25 cellular contexts compared by ENCODE assay signal in genomic region chr7:45024126-45024744, GRCh38. TPM values are rescaled to one million over a fixed set of nuclear protein-coding genes. Genes with fewer than 3 reads are reported as not detected.
DNase-seq lines count a peak whose midpoint lies in the region; ATAC-seq, FAIRE-seq and TF ChIP-seq lines count a peak whose summit lies in the region.
"Had no signal": no experiment of that assay in that cellular context is flagged by ENCODE, and none has a peak within 500 bp of the region (broad histone marks: within the 10 kb centered on the region; RNA-seq: fewer than 3 reads in every experiment).

No MANE protein-coding gene starts in this region.

- DNase-seq in activated T-cell treated with anti-CD3 and anti-CD28 coated beads, Interleukin-2, amount 50 U/mL, for 72 hours: no peak
- no peak for DNase-seq in activated T-cell treated with anti-CD3 and anti-CD28 coated beads for 4 hours
- no peak for DNase-seq in WTC11 (ENCODE audit: low spot score)
- DNase-seq in keratinocyte (ENCODE audit: low read depth, low spot score): no peak
- DNase-seq in NCI-H82 treated with DMSO at 0.1 percent for 48 hours (lab: John Stamatoyannopoulos, UW; ENCODE audit: unreplicated experiment): no peak
- DNase-seq in mucosa of descending colon: no peak
- DNase-seq: C1 segment of cervical spinal cord; Calu3; cerebellar nuclear complex; dorsolateral prefrontal cortex; islet precursor cell; MG63; NCI-H1105 treated with DMSO at 0.1 percent for 48 hours; NCI-H2029; NCI-H526; right cardiac atrium; stimulated activated CD4-positive, alpha-beta T cell treated with anti-CD3 and anti-CD28 coated beads, Interleukin-2, amount 100 ng/mL, for 48 hours had no signal

- H3K4me3 Mint-ChIP-seq in activated T-cell treated with anti-CD3 and anti-CD28 coated beads, Interleukin-2, amount 50 U/mL, for 72 hours: peak overlapping the region in 1 of 2 donors; percentile 25
- H3K4me3 Mint-ChIP-seq in WTC11: no peak overlapping the region
- H3K4me3 Mint-ChIP-seq: neural crest cell had no signal

- H3K4me1 ChIP-seq in DOHH2 (ENCODE audit: control insufficient read depth, low read length) (peaks cover 98% of the 10 kb centered on the region), keratinocyte (ENCODE audit: control insufficient read depth, extremely low read depth, insufficient read depth, low read length) (peaks cover 51% of the 10 kb centered on the region), mucosa of descending colon (ENCODE audit: low read depth) (no peaks in the 10 kb centered on the region)
- H3K4me1 ChIP-seq: HAP-1 had no signal

- H3K4me1 Mint-ChIP-seq in activated T-cell treated with anti-CD3 and anti-CD28 coated beads, Interleukin-2, amount 50 U/mL, for 72 hours (ENCODE audit: low read depth): peaks cover 90% of the 10 kb centered on the region
- H3K4me1 Mint-ChIP-seq in WTC11: 0 out of 2 replicates have a peak, but pooled peaks cover 3% of the 10 kb centered on the region

- POLR2A ChIA-PET in WTC11 (lab: Charles Lee): no interaction called here

- H3K36me3 Mint-ChIP-seq in activated T-cell treated with anti-CD3 and anti-CD28 coated beads, Interleukin-2, amount 50 U/mL, for 72 hours (ENCODE audit: insufficient read depth in 2 of 2): peaks cover 18 to 35% of the 10 kb centered on the region in 2 donors
- peaks cover 19% of the 10 kb centered on the region for H3K36me3 Mint-ChIP-seq in WTC11

- no peak overlapping the region for H2AFZ ChIP-seq in keratinocyte (ENCODE audit: control insufficient read depth, low read length)

- H3K27ac ChIP-seq in DOHH2 (ENCODE audit: low read depth, low read length): peak overlapping the region; percentile 92
- H3K27ac ChIP-seq in keratinocyte (ENCODE audit: control insufficient read depth, insufficient read depth, low read length): peak overlapping the region; percentile 33
- H3K27ac ChIP-seq: dorsolateral prefrontal cortex, suprapubic skin had no signal

- ATAC-seq in activated T-cell treated with anti-CD3 and anti-CD28 coated beads, Interleukin-2, amount 50 U/mL, for 72 hours (replicated peaks in 1 of 2): no peak
- ATAC-seq in WTC11 (no peak), esophagus mucosa (no peak), mucosa of descending colon (no peak)
- ATAC-seq: activated CD4-positive, CD25-positive, alpha-beta regulatory T cell treated with anti-CD3 and anti-CD28 coated beads, Interleukin-2, amount 50 U/mL, for 24 hours; activated T-helper 17 cell treated with anti-CD3 and anti-CD28 coated beads, Interleukin-2, amount 50 U/mL, for 72 hours; right cardiac atrium had no signal

- H3K9me3 ChIP-seq in DOHH2 (ENCODE audit: control insufficient read depth, insufficient read depth, low read length) (peaks cover 4% of the 10 kb centered on the region; the same call in 1 of the 2 replicates), keratinocyte (ENCODE audit: control insufficient read depth, low read depth, low read length) (no peaks in the 10 kb centered on the region), mucosa of descending colon (no peaks in the 10 kb centered on the region)
- H3K9me3 ChIP-seq: HAP-1, MG63, suprapubic skin had no signal

- no peaks in the 10 kb centered on the region for H3K9me3 Mint-ChIP-seq in activated T-cell treated with anti-CD3 and anti-CD28 coated beads, Interleukin-2, amount 50 U/mL, for 72 hours
- peaks cover 12% of the 10 kb centered on the region for H3K9me3 Mint-ChIP-seq in WTC11
- H3K9me3 Mint-ChIP-seq: neural crest cell had no signal

- H4K20me1 ChIP-seq in DOHH2 (ENCODE audit: control insufficient read depth, insufficient read depth, low read depth, low read length): peaks cover 18% of the 10 kb centered on the region
- peaks cover 2% of the 10 kb centered on the region for H4K20me1 ChIP-seq in keratinocyte (ENCODE audit: control insufficient read depth, extremely low read depth, insufficient read depth, low read length)

- 0 out of 2 replicates have a peak overlapping the region, but pooled peaks have one; percentile 4 for H3K4me2 ChIP-seq in DOHH2 (ENCODE audit: low read length)
- H3K4me2 ChIP-seq in keratinocyte (ENCODE audit: control insufficient read depth, extremely low read depth, insufficient read depth, low read depth, low read length): peak overlapping the region; percentile 20

- no peak overlapping the region for H3K9ac ChIP-seq in keratinocyte (ENCODE audit: control insufficient read depth, extremely low read depth, insufficient read depth, low read length)

- dilution Hi-C loops in keratinocyte (cut with MboI; ENCODE audit: extremely low pct_ligation_motif_present, low sequenced_read_pairs): no loop called here

- no peaks in the 10 kb centered on the region for H3K9me1 ChIP-seq in keratinocyte (ENCODE audit: control insufficient read depth, extremely low read depth, insufficient read depth, low read length)

- H3K36me3 ChIP-seq in DOHH2 (ENCODE audit: control insufficient read depth, low read length) (peaks cover 71% of the 10 kb centered on the region), keratinocyte (ENCODE audit: control insufficient read depth in 2 of 2, extremely low read depth in 1 of 2, insufficient read depth in 2 of 2, low read length in 2 of 2) (peaks cover 0 to 9% of the 10 kb centered on the region in 2 experiments), mucosa of descending colon (ENCODE audit: low read depth) (no peaks in the 10 kb centered on the region)
- H3K36me3 ChIP-seq: HAP-1 had no signal

- no peaks in the 10 kb centered on the region for H3K9me2 ChIP-seq in DOHH2 (replicated peaks; ENCODE audit: control insufficient read depth, low read length)

- H3K27me3 Mint-ChIP-seq in activated T-cell treated with anti-CD3 and anti-CD28 coated beads, Interleukin-2, amount 50 U/mL, for 72 hours (ENCODE audit: low read depth): no peaks in the 10 kb centered on the region
- no peaks in the 10 kb centered on the region for H3K27me3 Mint-ChIP-seq in WTC11 (ENCODE audit: low read depth)
- H3K27me3 Mint-ChIP-seq: activated T-helper 17 cell treated with anti-CD3 and anti-CD28 coated beads, Interleukin-2, amount 50 U/mL, for 72 hours had no signal

- H3K4me3 ChIP-seq in DOHH2 (ENCODE audit: low read length) (no peak overlapping the region), keratinocyte (ENCODE audit: control insufficient read depth in 2 of 3, extremely low read depth in 1 of 3, insufficient read depth in 2 of 3, low read depth in 1 of 3, low read length in 3 of 3) (no peak overlapping the region), mucosa of descending colon (no peak overlapping the region)
- H3K4me3 ChIP-seq: dorsolateral prefrontal cortex, HAP-1, MG63, suprapubic skin had no signal

- TF ChIP-seq CTCF in DOHH2 (IDR thresholded peaks at IDR 0.05; ENCODE audit: low read depth, low read length, poor library complexity, severe bottlenecking) (no peak), WTC11 (IDR thresholded peaks at IDR 0.05) (no peak), keratinocyte (optimal IDR thresholded peaks at IDR 0.05 in 1 of 3, IDR thresholded peaks at IDR 0.05 in 1 of 3, conservative IDR thresholded peaks at IDR 0.05 in 1 of 3; ENCODE audit: extremely low read depth in 1 of 3, insufficient read depth in 2 of 3, low read length in 3 of 3) (no peak), mucosa of descending colon (IDR thresholded peaks at IDR 0.05) (no peak)

- intact Hi-C loops in mucosa of descending colon (cut with DNase I, micrococcal nuclease): no loop called here

- no peaks in the 10 kb centered on the region for H3K27me3 ChIP-seq in DOHH2 (ENCODE audit: control insufficient read depth, low read length)
- H3K27me3 ChIP-seq in keratinocyte (ENCODE audit: control insufficient read depth, extremely low read depth, insufficient read depth, low read length): no peaks in the 10 kb centered on the region
- H3K27me3 ChIP-seq: dorsolateral prefrontal cortex, MG63, suprapubic skin had no signal

- H3K79me2 ChIP-seq in DOHH2 (ENCODE audit: control insufficient read depth, low read length): peaks cover 99% of the 10 kb centered on the region
- peaks cover 56% of the 10 kb centered on the region for H3K79me2 ChIP-seq in keratinocyte (ENCODE audit: control insufficient read depth, insufficient read depth, low read length)

- CTCF ChIA-PET in WTC11 (lab: Charles Lee): no interaction called here

- peak; percentile 88 for FAIRE-seq in keratinocyte (lab: Jason Lieb, UNC)
- FAIRE-seq: TTC549 had no signal

- H3F3A ChIP-seq in DOHH2 (ENCODE audit: control insufficient read depth, insufficient read depth): peaks cover 55% of the 10 kb centered on the region

- peak overlapping the region; percentile 30 for H3K27ac Mint-ChIP-seq in activated T-cell treated with anti-CD3 and anti-CD28 coated beads, Interleukin-2, amount 50 U/mL, for 72 hours
- peak overlapping the region; percentile 74; the same call in 1 of the 2 replicates for H3K27ac Mint-ChIP-seq in WTC11

TF ChIP-seq in WTC11, 78 proteins besides CTCF, POLR2A, EP300 and RAD21 (continues in another document):
- TF ChIP-seq KAT7 (CRISPR knock-in tag; IDR thresholded peaks at IDR 0.05; ENCODE audit: borderline replicate concordance): no peak
- TF ChIP-seq ZNF219 (CRISPR knock-in tag; IDR thresholded peaks at IDR 0.05; ENCODE audit: borderline replicate concordance): no peak
- TF ChIP-seq NR1H2 (CRISPR knock-in tag; IDR thresholded peaks at IDR 0.05): no peak

RNA-seq across cellular contexts. Expression of gene CCM2, which starts 24.2 kb away (rescaled TPM):
- 100 to 1,000 TPM in 1 of 2 donors, 10 to 100 TPM in 1; 94.2 to 109 TPM for total RNA-seq in activated T-cell treated with anti-CD3 and anti-CD28 coated beads, Interleukin-2, amount 50 U/mL, for 72 hours
- total RNA-seq in WTC11 (2021) (30.7 to 32.7 TPM (median 32.0 TPM) in 3 replicates), esophagus mucosa (17.8 TPM), mucosa of descending colon (10 to 100 TPM; 33.4 to 43.8 (median 35.8) TPM)
- 44.8 to 70.0 TPM (median 57.5 TPM) in 3 replicates for polyA plus RNA-seq in keratinocyte
- polyA plus RNA-seq in keratinocyte (2011; ENCODE audit: low read depth): 31.5 TPM
- 58.8 and 93.0 TPM in 2 replicates for polyA plus RNA-seq in keratinocyte (2011; cell fraction: cytosol; rRNA removed)
- 62.5 and 88.4 TPM in 2 replicates for polyA plus RNA-seq in keratinocyte (2011; cell fraction: nucleus; rRNA removed)
- polyA plus RNA-seq in keratinocyte (2012; ENCODE audit: low replicate concordance): 31.8 and 69.4 TPM in 2 replicates
- 60.1 to 222 TPM (median 81.8 TPM) in 3 replicates for polyA minus RNA-seq in keratinocyte
- polyA minus RNA-seq in keratinocyte (2011; cell fraction: cytosol; rRNA and poly(A)+ RNA removed): 93.0 TPM
- polyA minus RNA-seq in keratinocyte (2011; cell fraction: nucleus; rRNA and poly(A)+ RNA removed): 33.3 and 46.5 TPM in 2 replicates

RNA-seq across cellular contexts. Expression of gene MYO1G, which starts 45.4 kb away (rescaled TPM):
- total RNA-seq in activated T-cell treated with anti-CD3 and anti-CD28 coated beads, Interleukin-2, amount 50 U/mL, for 72 hours: 100 to 1,000 TPM; 595 to 606 TPM
- total RNA-seq in WTC11 (2021) (0.41 to 0.48 TPM (median 0.46 TPM) in 3 replicates), esophagus mucosa (1.1 TPM), mucosa of descending colon (1 to 10 TPM; 3.8 to 6.9 (median 3.9) TPM)
- 0.02 to 0.13 TPM (median 0.03 TPM) in 3 replicates for polyA plus RNA-seq in keratinocyte
- polyA plus RNA-seq in keratinocyte (2011; ENCODE audit: low read depth): 0.20 TPM
- not detected in 2 replicates for polyA plus RNA-seq in keratinocyte (2011; cell fraction: cytosol; rRNA removed)
- polyA plus RNA-seq in keratinocyte (2011; cell fraction: nucleus; rRNA removed): 0.09 and 0.12 TPM in 2 replicates
- 0.03 and 0.14 TPM in 2 replicates for polyA plus RNA-seq in keratinocyte (2012; ENCODE audit: low replicate concordance)
- 0.13 to 0.26 TPM in 2 of 3 replicates, not detected in the other for polyA minus RNA-seq in keratinocyte
- 1.2 TPM for polyA minus RNA-seq in keratinocyte (2011; cell fraction: cytosol; rRNA and poly(A)+ RNA removed)
- polyA minus RNA-seq in keratinocyte (2011; cell fraction: nucleus; rRNA and poly(A)+ RNA removed): 0.54 and 0.63 TPM in 2 replicates

Comparison
In these comparisons a context has a peak if more than half of its experiments do, and no peak if none do; other contexts are left out.
1. RNA of gene MYO1G, which starts 45.4 kb away (total RNA-seq): 595 to 606 TPM in activated T-cell treated with anti-CD3 and anti-CD28 coated beads, Interleukin-2, amount 50 U/mL, for 72 hours; 3.8 to 6.9 TPM in mucosa of descending colon, 1.1 TPM in esophagus mucosa (single experiment) and 0.41 to 0.48 TPM in WTC11; every median in the first group is over 10 times any median in the second.